8 cellular contexts compared by ENCODE assay signal in the genomic region with DNA sequence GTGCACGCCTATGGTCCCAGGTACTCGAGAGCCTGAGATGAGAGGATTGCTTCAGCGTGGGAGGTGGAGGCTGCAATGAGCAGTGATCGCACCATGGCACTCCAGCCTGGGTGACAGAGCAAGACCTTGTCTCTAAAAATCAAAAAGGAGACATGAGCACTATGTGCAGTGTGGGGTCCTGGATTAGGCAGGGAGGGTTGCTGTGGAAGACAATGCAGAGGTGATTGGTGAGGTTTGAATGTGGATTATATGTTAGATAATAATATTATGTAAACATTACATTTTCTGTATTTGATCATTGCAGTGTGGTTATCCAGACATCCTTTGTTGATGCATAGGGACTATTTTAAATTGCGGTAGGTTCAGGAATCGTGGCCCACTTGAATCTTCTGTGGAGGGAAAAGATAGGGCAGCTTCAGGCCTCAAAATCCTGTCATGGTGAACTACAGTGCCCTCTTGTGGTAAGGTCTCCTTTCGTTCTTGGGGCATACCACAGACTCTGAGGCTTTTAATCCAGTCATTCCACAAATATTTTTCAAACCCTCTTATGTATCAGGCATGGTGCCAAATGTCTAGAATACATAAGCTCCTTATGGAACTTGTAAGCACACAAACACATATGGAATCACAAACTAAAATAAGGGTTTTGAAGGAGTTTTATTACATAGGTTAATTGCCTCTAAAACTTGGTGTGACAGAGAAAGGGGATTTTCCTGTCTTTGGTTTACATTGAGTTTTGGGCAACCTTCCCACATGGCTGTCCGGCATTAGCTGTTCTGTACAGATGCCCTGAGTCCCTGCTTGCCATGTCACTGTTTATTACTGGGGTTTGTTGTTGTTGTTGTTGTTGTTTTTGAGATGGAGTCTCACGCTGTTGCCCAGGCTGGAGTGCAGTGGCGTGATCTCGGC. TPM values are rescaled to one million over a fixed set of nuclear protein-coding genes. Genes with fewer than 3 reads are reported as not detected.
DNase-seq lines count a peak whose midpoint lies in the region; FAIRE-seq and TF ChIP-seq lines count a peak whose summit lies in the region.

No MANE protein-coding gene starts in this region.

- no peak overlapping the region for H3K27ac ChIP-seq in H9 (ENCODE audit: insufficient read length, low read depth, low read length)
- no peak overlapping the region for H3K27ac ChIP-seq in brain microvascular endothelial cell

- no peak overlapping the region for H2AFZ ChIP-seq in H9 (ENCODE audit: low read length)

- H3K27ac Mint-ChIP-seq in H9 = peak overlapping the region in 1 of 3 experiments; percentile 82; a peak in 1 of 7 replicates
- H3K27ac Mint-ChIP-seq in immature natural killer cell = peak overlapping the region in 1 of 6 donors; percentile 42

- H3K4me3 ChIP-seq in brain microvascular endothelial cell (ENCODE audit: low read depth, low read length) = no peak overlapping the region

- H3K23me2 ChIP-seq in H9 (ENCODE audit: insufficient read length, low read depth, low read length, poor library complexity, severe bottlenecking) = no peaks in the 10 kb centered on the region

- H3K36me3 Mint-ChIP-seq in H9 (ENCODE audit: insufficient read depth in 1 of 3, low read depth in 3 of 3) = no peaks in the 10 kb centered on the region
- H3K36me3 Mint-ChIP-seq in immature natural killer cell = peaks cover 13 to 43% (median 19%) of the 10 kb centered on the region in 3 donors

- no peak overlapping the region for H2AK5ac ChIP-seq in H9 (ENCODE audit: insufficient read length, low read length)

- H3K27me3 Mint-ChIP-seq in H9 (ENCODE audit: low read depth) = no peaks in the 10 kb centered on the region
- no peaks in the 10 kb centered on the region for H3K27me3 Mint-ChIP-seq in immature natural killer cell (ENCODE audit: low read depth in 3 of 3)

- H3K9me3 Mint-ChIP-seq in H9 = no peaks in the 10 kb centered on the region; a peak in 1 of 5 replicates
- no peaks in the 10 kb centered on the region for H3K9me3 Mint-ChIP-seq in immature natural killer cell

- H2BK15ac ChIP-seq in H9 (ENCODE audit: low read depth, low read length) = no peak overlapping the region

- no peak overlapping the region for H3K56ac ChIP-seq in H9 (ENCODE audit: insufficient read length, low read depth, low read length)

- WGBS in H9 (ENCODE audit: extremely low coverage, insufficient read length, low lambda C conversion rate) = no CpG with 5 or more reads among the region's 11 CpGs

- no peak overlapping the region for H3K9ac ChIP-seq in H9 (ENCODE audit: extremely low read depth, insufficient read length, low read length)

- H3K4me1 ChIP-seq in H9 (ENCODE audit: insufficient read depth, low read length) = peaks cover 10% of the 10 kb centered on the region; the same call in 1 of the 2 replicates

- H2BK120ac ChIP-seq in H9 (ENCODE audit: low read depth, low read length, poor library complexity, severe bottlenecking) = no peak overlapping the region

- no peak overlapping the region for H3K4ac ChIP-seq in H9 (ENCODE audit: low read depth, low read length)

- no peak overlapping the region for H3K18ac ChIP-seq in H9 (ENCODE audit: insufficient read length, low read depth, low read length)

- H4K8ac ChIP-seq in H9 (replicated peaks; ENCODE audit: insufficient read length, low read depth, low read length) = no peak overlapping the region

- H2BK12ac ChIP-seq in H9 (ENCODE audit: insufficient read length, low read depth, low read length) = no peak overlapping the region

- no peak overlapping the region; a peak in 1 of 5 replicates for H3K4me3 Mint-ChIP-seq in H9
- no peak overlapping the region for H3K4me3 Mint-ChIP-seq in immature natural killer cell

- FAIRE-seq in G401.6 (lab: Jason Lieb, UNC) = peak; percentile 95

- no peaks in the 10 kb centered on the region for H3K79me2 ChIP-seq in H9 (ENCODE audit: insufficient read depth, low read length)

- H3K4me2 ChIP-seq in H9 (ENCODE audit: insufficient read depth, insufficient read length, low read length) = no peak overlapping the region

- no peak overlapping the region for H4K5ac ChIP-seq in H9 (ENCODE audit: insufficient read length, low read depth, low read length)

- peak; percentile 58 for DNase-seq in H9
- peak; percentile 33 for DNase-seq in NCI-H1436 (lab: John Stamatoyannopoulos, UW)
- DNase-seq in T-helper 1 cell = peak in 4 of 5 donors; percentile 16 to 66 (median 34)
- DNase-seq in brain microvascular endothelial cell = peak; percentile 90
- peak; percentile 47 to 57 (median 56) for DNase-seq in immature natural killer cell
- DNase-seq in stimulated activated CD4-positive, alpha-beta T cell treated with anti-CD3 and anti-CD28 coated beads, Interleukin-2, amount 100 ng/mL, for 24 hours = peak; percentile 26 to 49
- DNase-seq in NK-92 (lab: John Stamatoyannopoulos, UW; ENCODE audit: unreplicated experiment) = no peak

- H3T11ph ChIP-seq in H9 (ENCODE audit: low read length) = no peak overlapping the region

- no peaks in the 10 kb centered on the region for H3K9me3 ChIP-seq in H9 (ENCODE audit: control insufficient read depth, low read depth, low read length)

- H4K91ac ChIP-seq in H9 (ENCODE audit: insufficient read length, low read depth, low read length) = no peak overlapping the region

- no peaks in the 10 kb centered on the region for H3K79me1 ChIP-seq in H9 (ENCODE audit: insufficient read depth, low read depth, low read length, poor library complexity, severe bottlenecking)

- H3K14ac ChIP-seq in H9 (ENCODE audit: insufficient read depth, low read length) = no peak overlapping the region

- no peak overlapping the region for H2BK5ac ChIP-seq in H9 (ENCODE audit: insufficient read length, low read length)

- H2BK20ac ChIP-seq in H9 (ENCODE audit: low read depth, low read length, poor library complexity, severe bottlenecking) = no peak overlapping the region

- in situ Hi-C loops in brain microvascular endothelial cell (cut with HindIII; ENCODE audit: low pct_ligation_motif_present, low sequenced_read_pairs) = no loop called here

- no peak overlapping the region for H3K23ac ChIP-seq in H9 (ENCODE audit: insufficient read length, low read depth, low read length)

- peak; percentile 85 for TF ChIP-seq CTCF in H9 (conservative IDR thresholded peaks at IDR 0.05)
- TF ChIP-seq CTCF in brain microvascular endothelial cell (IDR thresholded peaks at IDR 0.05; ENCODE audit: low read depth, low read length, missing control alignments) = peak; percentile 77

- no peaks in the 10 kb centered on the region for H3K36me3 ChIP-seq in brain microvascular endothelial cell (replicated peaks)

- H3K27me3 ChIP-seq in H9 (ENCODE audit: insufficient read depth, low read length) (no peaks in the 10 kb centered on the region), brain microvascular endothelial cell (replicated peaks) (no peaks in the 10 kb centered on the region)

- H3K4me1 Mint-ChIP-seq in H9 (peaks cover 19 to 23% of the 10 kb centered on the region in 2 experiments), immature natural killer cell (peaks cover 2 to 4% of the 10 kb centered on the region in 2 donors)

- H4K20me1 ChIP-seq in H9 (ENCODE audit: control insufficient read depth, insufficient read depth, insufficient read length) = no peaks in the 10 kb centered on the region

RNA-seq across cellular contexts. Expression of gene GPD1L, which starts 37.7 kb away (rescaled TPM):
- 3.7 and 4.0 TPM in 2 replicates for total RNA-seq in H9 (2021)
- polyA plus RNA-seq in immature natural killer cell = 10 to 100 TPM in 2 of 3 donors, 1 to 10 TPM in 1; 9.0 to 22.4 (median 20.8) TPM
